ENCODE assay signal across 9 cellular contexts in genomic region chr11:66999555-66999954, GRCh38. TPM values are rescaled to one million over a fixed set of nuclear protein-coding genes. Genes with fewer than 3 reads are reported as not detected.
"Had no signal": no experiment of that assay in that cellular context is flagged by ENCODE, and none has a peak within 500 bp of the region (broad histone marks: within the 10 kb centered on the region; RNA-seq: fewer than 3 reads in every experiment).

No MANE protein-coding gene starts in this region.

- FAIRE-seq: G401.6, GM12878, GM12891, GM12892, GM18507, GM19239 had no signal

- ATAC-seq: GM12878 had no signal

- H3K4me3 ChIP-seq: GM12878 had no signal

- DNase-seq: GDM1, GF-D8 had no signal

RNA-seq across cellular contexts. Expression of gene C11orf86, which starts 24.5 kb away (rescaled TPM):
- total RNA-seq: G401, GM12878 had no signal
- polyA plus RNA-seq: GM12878 had no signal

RNA-seq across cellular contexts. Expression of gene RHOD, which starts 57.1 kb away (rescaled TPM):
- total RNA-seq: G401 had no signal
